Comparison of ENCODE assay signal across 14 cellular contexts in the genomic region with DNA sequence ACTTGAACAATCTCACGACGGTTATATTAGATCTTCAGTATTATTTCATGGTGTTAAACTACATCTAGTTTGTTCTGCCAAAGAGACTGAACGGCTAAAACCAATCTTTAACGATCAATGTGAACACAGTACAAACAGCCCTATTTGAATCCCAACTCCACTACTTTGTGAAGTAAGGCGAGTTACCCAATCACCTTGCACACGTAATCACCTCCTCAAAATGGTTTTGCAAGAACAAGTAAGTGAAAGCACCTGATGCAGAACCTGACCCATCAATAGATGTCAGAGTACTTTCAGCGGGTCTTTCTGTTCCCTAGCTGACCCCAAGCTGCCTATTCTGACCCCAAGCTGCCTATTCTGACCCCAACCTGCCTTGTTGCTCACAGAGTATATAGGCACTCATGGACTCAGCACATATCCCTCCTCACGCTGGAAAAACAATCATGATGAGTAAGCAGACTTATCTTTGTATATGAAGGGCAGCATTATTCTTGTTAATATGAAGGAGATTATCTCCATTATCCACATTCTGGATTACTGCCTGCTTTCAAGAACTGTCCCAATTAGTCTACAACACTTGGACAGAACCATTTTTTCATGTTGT. TPM values are rescaled to one million over a fixed set of nuclear protein-coding genes. Genes with fewer than 3 reads are reported as not detected.
DNase-seq lines count a peak whose midpoint lies in the region; ATAC-seq, FAIRE-seq and TF ChIP-seq lines count a peak whose summit lies in the region.
"Had no signal": no experiment of that assay in that cellular context is flagged by ENCODE, and none has a peak within 500 bp of the region (broad histone marks: within the 10 kb centered on the region; RNA-seq: fewer than 3 reads in every experiment).

No MANE protein-coding gene starts in this region.

- CTCF ChIA-PET in GM12878 (lab: Yijun Ruan, JAX), result interaction anchor here (0.9 to 2.9 kb wide), 8 partner anchors 10 to 205 kb away, joined by 3 to 13 read pairs (median 4); no protein-coding TSS in a partner anchor

- H3K27me3 ChIP-seq in GM12878 (replicated peaks in 1 of 2; ENCODE audit: control insufficient read depth in 2 of 2, insufficient read depth in 2 of 2, low read length in 1 of 2) (no peaks in the 10 kb centered on the region), right lobe of liver (no peaks in the 10 kb centered on the region), thyroid gland (no peaks in the 10 kb centered on the region), suprapubic skin (no peaks in the 10 kb centered on the region)
- H3K27me3 ChIP-seq: gastroesophageal sphincter had no signal

- peaks cover 81% of the 10 kb centered on the region for H3K79me2 ChIP-seq in GM12878 (ENCODE audit: control insufficient read depth, insufficient read depth, low read length)

- no peaks in the 10 kb centered on the region; the same call in 2 of the 3 replicates for H3K9me3 ChIP-seq in GM12878 (replicated peaks; ENCODE audit: control insufficient read depth, insufficient read depth, low read length)
- no peaks in the 10 kb centered on the region for H3K9me3 ChIP-seq in right lobe of liver
- no peaks in the 10 kb centered on the region for H3K9me3 ChIP-seq in thyroid gland
- no peaks in the 10 kb centered on the region for H3K9me3 ChIP-seq in suprapubic skin
- H3K9me3 ChIP-seq: gastroesophageal sphincter had no signal

- no peak for ATAC-seq in natural killer cell
- no peak for ATAC-seq in natural killer cell treated with Interleukin-12 subunit alpha and Interleukin-12 subunit beta and Interleukin-15 and Interleukin-18, amount 100 ng/mL, for 72 hours
- no peak for ATAC-seq in GM12878
- peak; percentile 45 to 64 (median 48) for ATAC-seq in right lobe of liver
- ATAC-seq in GM19455 (IDR thresholded peaks at IDR 0.05; ENCODE audit: unreplicated experiment), result no peak
- ATAC-seq: gastroesophageal sphincter; lower lobe of right lung; naive thymus-derived CD8-positive, alpha-beta T cell had no signal

- peaks cover 66% of the 10 kb centered on the region in 2 donors for H3K4me1 Mint-ChIP-seq in natural killer cell
- peaks cover 43 to 70% of the 10 kb centered on the region in 2 donors for H3K4me1 Mint-ChIP-seq in natural killer cell treated with Interleukin-12 subunit alpha and Interleukin-12 subunit beta and Interleukin-15 and Interleukin-18, amount 100 ng/mL, for 72 hours (ENCODE audit: low read depth in 2 of 2)

- H3K4me3 Mint-ChIP-seq in natural killer cell, result no peak overlapping the region
- no peak overlapping the region for H3K4me3 Mint-ChIP-seq in natural killer cell treated with Interleukin-12 subunit alpha and Interleukin-12 subunit beta and Interleukin-15 and Interleukin-18, amount 100 ng/mL, for 72 hours

- H3K9me3 Mint-ChIP-seq in natural killer cell, result no peaks in the 10 kb centered on the region
- no peaks in the 10 kb centered on the region for H3K9me3 Mint-ChIP-seq in natural killer cell treated with Interleukin-12 subunit alpha and Interleukin-12 subunit beta and Interleukin-15 and Interleukin-18, amount 100 ng/mL, for 72 hours
- H3K9me3 Mint-ChIP-seq: activated T-helper 2 cell treated with anti-CD3 and anti-CD28 coated beads, Interferon-gamma antibody, Interleukin-2, Interleukin-4, amounts not matched to agents 10 μg/mL and 5 μg/mL and 100 μg/mL, durations not matched to agents 14 hours and 24 hours and 36 hours had no signal

- no peak for TF ChIP-seq RAD21 in GM12878 (IDR thresholded peaks at IDR 0.05; ENCODE audit: insufficient read depth, low read depth, low read length)

- TF ChIP-seq CTCF in natural killer cell (IDR thresholded peaks at IDR 0.05) (no peak), GM12878 (IDR thresholded peaks at IDR 0.05 in 2 of 3, conservative IDR thresholded peaks at IDR 0.05 in 1 of 3; ENCODE audit: control insufficient read depth in 2 of 3, extremely low read depth in 1 of 3, insufficient read depth in 1 of 3, low read depth in 3 of 3, low read length in 3 of 3) (no peak), right lobe of liver (IDR thresholded peaks at IDR 0.05) (no peak), thyroid gland (IDR thresholded peaks at IDR 0.05) (no peak), suprapubic skin (IDR thresholded peaks at IDR 0.05) (no peak)

- in situ Hi-C loops in GM12878 (cut with MboI), result no loop called here

- FAIRE-seq in GM12878 (lab: Jason Lieb, UNC), result no peak

- SMC1A ChIA-PET in GM12878 (lab: Charles Lee; ENCODE audit: uncharacterized antibody, unreplicated experiment), result interaction anchor here (0.9 to 6.8 kb wide), 8 partner anchors 11 to 117 kb away, joined by 3 to 59 read pairs (median 6); partner anchors contain the start of genes DTX3L and PARP9

- H3K27ac Mint-ChIP-seq in natural killer cell, result peak overlapping the region; percentile 7 to 42
- H3K27ac Mint-ChIP-seq in natural killer cell treated with Interleukin-12 subunit alpha and Interleukin-12 subunit beta and Interleukin-15 and Interleukin-18, amount 100 ng/mL, for 72 hours, result peak overlapping the region in 1 of 2 donors; percentile 32

- no peaks in the 10 kb centered on the region for H3K36me3 ChIP-seq in GM12878 (ENCODE audit: control insufficient read depth in 2 of 2, insufficient read depth in 2 of 2, low read length in 1 of 2)
- no peaks in the 10 kb centered on the region for H3K36me3 ChIP-seq in right lobe of liver
- no peaks in the 10 kb centered on the region for H3K36me3 ChIP-seq in thyroid gland
- no peaks in the 10 kb centered on the region for H3K36me3 ChIP-seq in suprapubic skin
- H3K36me3 ChIP-seq: gastroesophageal sphincter, lower lobe of right lung had no signal

- no peak overlapping the region for H3K27ac ChIP-seq in GM12878 (ENCODE audit: control insufficient read depth, insufficient read depth)
- peak overlapping the region in 2 of 3 donors; percentile 6 to 67 for H3K27ac ChIP-seq in right lobe of liver
- no peak overlapping the region for H3K27ac ChIP-seq in thyroid gland
- H3K27ac ChIP-seq in suprapubic skin, result no peak overlapping the region
- H3K27ac ChIP-seq: lower lobe of right lung had no signal

- H3K4me2 ChIP-seq in GM12878 (ENCODE audit: control insufficient read depth, insufficient read depth), result peak overlapping the region; percentile 17

- TF ChIP-seq EP300 in GM12878 (IDR thresholded peaks at IDR 0.05; ENCODE audit: borderline replicate concordance in 1 of 2, control insufficient read depth in 1 of 2, low read depth in 2 of 2, low read length in 2 of 2) (no peak), suprapubic skin (IDR thresholded peaks at IDR 0.05) (no peak)

- 99% methylated on average over 8 of the region's 8 CpGs for WGBS in GM12878 (ENCODE audit: insufficient coverage, insufficient replicate concordance, low lambda C conversion rate, missing lambda C conversion rate)
- WGBS in right lobe of liver (ENCODE audit: insufficient coverage, low coverage, low lambda C conversion rate, missing lambda C conversion rate), result 31% methylated on average over 8 of the region's 8 CpGs
- WGBS in thyroid gland, 2 donors, result 86 to 88% methylated on average over 8 of the region's 8 CpGs
- 87% methylated on average over 8 of the region's 8 CpGs for WGBS in suprapubic skin

- no peak overlapping the region for H2AFZ ChIP-seq in GM12878 (ENCODE audit: control insufficient read depth, low read depth, low read length)

- H3K4me1 ChIP-seq in GM12878 (ENCODE audit: control insufficient read depth, insufficient read depth, low read length) (peaks cover 6% of the 10 kb centered on the region; the same call in 1 of the 2 replicates), right lobe of liver (peaks cover 0 to 49% (median 15%) of the 10 kb centered on the region in 4 donors), thyroid gland (peaks cover 8 to 23% of the 10 kb centered on the region in 2 donors), suprapubic skin (peaks cover 20% of the 10 kb centered on the region)

- no TSS peak for BruUV-seq in GM12878 (replicated peaks; lab: Mats Ljungman, UMichigan)

- H3K27me3 Mint-ChIP-seq in natural killer cell (ENCODE audit: low read depth in 2 of 2), result no peaks in the 10 kb centered on the region
- H3K27me3 Mint-ChIP-seq in natural killer cell treated with Interleukin-12 subunit alpha and Interleukin-12 subunit beta and Interleukin-15 and Interleukin-18, amount 100 ng/mL, for 72 hours, result no peaks in the 10 kb centered on the region
- H3K27me3 Mint-ChIP-seq: naive thymus-derived CD8-positive, alpha-beta T cell had no signal

- intact Hi-C loops in natural killer cell (cut with micrococcal nuclease) (loop anchor here (10.0 kb wide), 1 partner anchor 126 kb away; the partner anchor contains the start of genes FAM162A and MIX23), GM12878 (cut with micrococcal nuclease; ENCODE audit: unreplicated experiment) (no loop called here), right lobe of liver (cut with DNase I) (no loop called here), thyroid gland (cut with DNase I) (no loop called here)

- H3K9ac ChIP-seq in GM12878 (ENCODE audit: control insufficient read depth, insufficient read depth, low read length), result no peak overlapping the region

- no peak for TF ChIP-seq POLR2A in GM12878 (IDR thresholded peaks at IDR 0.05; ENCODE audit: low read depth, low read length)
- no peak for TF ChIP-seq POLR2A in right lobe of liver (IDR thresholded peaks at IDR 0.05)
- no peak for TF ChIP-seq POLR2A in thyroid gland (IDR thresholded peaks at IDR 0.05)
- no peak for TF ChIP-seq POLR2A in suprapubic skin (IDR thresholded peaks at IDR 0.05)

- RAD21 ChIA-PET in GM12878 (lab: Charles Lee; ENCODE audit: unreplicated experiment), result interaction anchor here (1.0 to 1.5 kb wide), 2 partner anchors 11 to 168 kb away, joined by 3 read pairs; no protein-coding TSS in a partner anchor

- POLR2A ChIA-PET in GM12878 (lab: Charles Lee), result interaction anchor here (0.8 to 0.9 kb wide), 2 partner anchors 10 to 127 kb away, joined by 3 read pairs; partner anchors contain the start of gene FAM162A

- no peak overlapping the region for H3K4me3 ChIP-seq in GM12878
- no peak overlapping the region for H3K4me3 ChIP-seq in right lobe of liver
- no peak overlapping the region for H3K4me3 ChIP-seq in thyroid gland (replicated peaks in 1 of 3)
- no peak overlapping the region for H3K4me3 ChIP-seq in suprapubic skin
- H3K4me3 ChIP-seq: gastroesophageal sphincter, lower lobe of right lung had no signal

- H4K20me1 ChIP-seq in GM12878 (ENCODE audit: control insufficient read depth, insufficient read depth), result no peaks in the 10 kb centered on the region

- no peaks in the 10 kb centered on the region for H3K36me3 Mint-ChIP-seq in natural killer cell
- no peaks in the 10 kb centered on the region for H3K36me3 Mint-ChIP-seq in natural killer cell treated with Interleukin-12 subunit alpha and Interleukin-12 subunit beta and Interleukin-15 and Interleukin-18, amount 100 ng/mL, for 72 hours

- DNase-seq in natural killer cell (no peak), GM12878 (ENCODE audit: low read depth, low spot score) (no peak), right lobe of liver (peak in 1 of 3 donors; percentile 73), SHP77 (lab: John Stamatoyannopoulos, UW) (no peak), thyroid gland (no peak), suprapubic skin (ENCODE audit: low spot score in 2 of 2) (no peak)
- DNase-seq in natural killer cell treated with Interleukin-12 subunit alpha and Interleukin-12 subunit beta and Interleukin-15 and Interleukin-18, amount 100 ng/mL, for 72 hours (ENCODE audit: low spot score), result no peak
- DNase-seq: lower lobe of right lung; naive thymus-derived CD8-positive, alpha-beta T cell; NCI-H1048; NK-92 treated with Interleukin-12 subunit alpha and Interleukin-12 subunit beta, amount 100 ng/mL, for 24 hours had no signal

RNA-seq across cellular contexts. Expression of gene KPNA1, which starts 3.8 kb away (rescaled TPM):
- total RNA-seq in natural killer cell, result 10 to 100 TPM; 62.3 to 67.1 (median 63.1) TPM
- 10 to 100 TPM; 55.9 to 64.7 TPM for total RNA-seq in natural killer cell treated with Interleukin-12 subunit alpha and Interleukin-12 subunit beta and Interleukin-15 and Interleukin-18, amount 100 ng/mL, for 72 hours
- total RNA-seq in GM12878 (2013; cell fraction: nucleolus; rRNA removed), result 80.9 and 90.7 TPM in 2 replicates
- total RNA-seq in GM12878 (2014; rRNA removed), result 16.1 and 18.6 TPM in 2 replicates
- 29.7 and 29.9 TPM in 2 replicates for total RNA-seq in GM12878 (2014; rRNA removed; fragmentation: Illumina TruSeq; extraction: Trizol)
- 52.7 and 52.8 TPM in 2 replicates for total RNA-seq in GM12878 (2021)
- polyA plus RNA-seq in GM12878 (2011; ENCODE audit: low read depth), result 9.4 TPM
- 45.6 and 56.3 TPM in 2 replicates for polyA plus RNA-seq in GM12878 (2011; rRNA removed)
- polyA plus RNA-seq in GM12878 (2011; cell fraction: cytosol; rRNA removed), result 36.5 and 46.7 TPM in 2 replicates
- polyA plus RNA-seq in GM12878 (2011; cell fraction: nucleus; rRNA removed), result 36.3 and 44.2 TPM in 2 replicates
- polyA plus RNA-seq in GM12878 (2012), result 13.7 and 19.9 TPM in 2 replicates
- polyA plus RNA-seq in GM12878 (2014; fragmentation: Illumina TruSeq; extraction: Trizol), result 50.9 and 54.9 TPM in 2 replicates
- polyA plus RNA-seq in GM12878 (2014; fragmentation: Nextera tagmentation; extraction: Ambion mirVana), result 1 to 10 TPM; 8.5 to 8.8 TPM
- polyA plus RNA-seq in GM12878 (2014; rRNA removed), result 33.4 and 37.6 TPM in 2 replicates
- 10 to 100 TPM; 44.4 to 46.8 TPM for polyA plus RNA-seq in GM12878 (2016; fragmentation: Nextera tagmentation; extraction: Ambion mirVana)
- polyA minus RNA-seq in GM12878 (2011; rRNA and poly(A)+ RNA removed), result 43.9 and 44.5 TPM in 2 replicates
- 16.0 and 19.0 TPM in 2 replicates for polyA minus RNA-seq in GM12878 (2011; cell fraction: cytosol; rRNA and poly(A)+ RNA removed)
- 12.7 and 24.3 TPM in 2 replicates for polyA minus RNA-seq in GM12878 (2011; cell fraction: nucleus; rRNA and poly(A)+ RNA removed)
- total RNA-seq in right lobe of liver, result 10 to 100 TPM; 33.7 to 61.3 (median 51.2) TPM
- 10 to 100 TPM; 33.8 to 61.8 (median 40.9) TPM for total RNA-seq in thyroid gland
- total RNA-seq in suprapubic skin, result 10 to 100 TPM; 25.0 to 49.5 (median 37.0) TPM

RNA-seq across cellular contexts. Expression of gene PARP9, which starts 53.1 kb away (rescaled TPM):
- total RNA-seq in natural killer cell (10 to 100 TPM; 23.8 to 41.1 (median 38.5) TPM), GM12878 (2014; rRNA removed) (41.3 and 54.2 TPM in 2 replicates), GM12878 (2014; rRNA removed; fragmentation: Illumina TruSeq; extraction: Trizol) (58.9 and 61.8 TPM in 2 replicates), GM12878 (2021) (46.2 and 49.6 TPM in 2 replicates), right lobe of liver (10 to 100 TPM; 35.5 to 64.7 (median 42.5) TPM), thyroid gland (10 to 100 TPM; 22.9 to 34.0 (median 31.5) TPM), suprapubic skin (10 to 100 TPM in 3 of 4 donors, 1 to 10 TPM in 1; 8.3 to 13.1 (median 11.2) TPM)
- 10 to 100 TPM; 45.5 to 61.7 TPM for total RNA-seq in natural killer cell treated with Interleukin-12 subunit alpha and Interleukin-12 subunit beta and Interleukin-15 and Interleukin-18, amount 100 ng/mL, for 72 hours
- total RNA-seq in GM12878 (2013; cell fraction: nucleolus; rRNA removed), result 53.6 and 54.2 TPM in 2 replicates
- 12.1 TPM for polyA plus RNA-seq in GM12878 (2011; ENCODE audit: low read depth)
- polyA plus RNA-seq in GM12878 (2011; rRNA removed) (122 and 154 TPM in 2 replicates), GM12878 (2014; fragmentation: Illumina TruSeq; extraction: Trizol) (69.4 and 91.3 TPM in 2 replicates), GM12878 (2014; fragmentation: Nextera tagmentation; extraction: Ambion mirVana) (10 to 100 TPM; 34.0 to 40.4 TPM), GM12878 (2014; rRNA removed) (44.8 and 56.6 TPM in 2 replicates), GM12878 (2016; fragmentation: Nextera tagmentation; extraction: Ambion mirVana) (10 to 100 TPM; 40.7 to 46.0 TPM)
- 59.0 and 65.8 TPM in 2 replicates for polyA plus RNA-seq in GM12878 (2011; cell fraction: cytosol; rRNA removed)
- polyA plus RNA-seq in GM12878 (2011; cell fraction: nucleus; rRNA removed), result 72.6 and 102 TPM in 2 replicates
- 12.8 and 16.9 TPM in 2 replicates for polyA plus RNA-seq in GM12878 (2012)
- 55.6 and 64.0 TPM in 2 replicates for polyA minus RNA-seq in GM12878 (2011; rRNA and poly(A)+ RNA removed)
- 20.0 and 21.8 TPM in 2 replicates for polyA minus RNA-seq in GM12878 (2011; cell fraction: cytosol; rRNA and poly(A)+ RNA removed)
- polyA minus RNA-seq in GM12878 (2011; cell fraction: nucleus; rRNA and poly(A)+ RNA removed), result 17.0 and 20.1 TPM in 2 replicates

RNA-seq across cellular contexts. Expression of gene DTX3L, which starts 53.2 kb away (rescaled TPM):
- total RNA-seq in natural killer cell (10 to 100 TPM; 40.8 to 61.0 (median 51.8) TPM), GM12878 (2014; rRNA removed) (28.6 and 34.6 TPM in 2 replicates), GM12878 (2014; rRNA removed; fragmentation: Illumina TruSeq; extraction: Trizol) (40.1 and 42.9 TPM in 2 replicates), GM12878 (2021) (41.4 and 46.3 TPM in 2 replicates), right lobe of liver (10 to 100 TPM; 31.3 to 63.7 (median 38.4) TPM), thyroid gland (10 to 100 TPM; 21.1 to 32.1 (median 26.5) TPM), suprapubic skin (10 to 100 TPM in 3 of 4 donors, 1 to 10 TPM in 1; 7.6 to 15.3 (median 12.7) TPM)
- 100 to 1,000 TPM in 1 of 2 donors, 10 to 100 TPM in 1; 56.4 to 110 TPM for total RNA-seq in natural killer cell treated with Interleukin-12 subunit alpha and Interleukin-12 subunit beta and Interleukin-15 and Interleukin-18, amount 100 ng/mL, for 72 hours
- total RNA-seq in GM12878 (2013; cell fraction: nucleolus; rRNA removed), result 22.4 and 23.6 TPM in 2 replicates
- polyA plus RNA-seq in GM12878 (2011; ENCODE audit: low read depth), result 6.8 TPM
- polyA plus RNA-seq in GM12878 (2011; rRNA removed) (15.6 and 17.0 TPM in 2 replicates), GM12878 (2014; fragmentation: Illumina TruSeq; extraction: Trizol) (37.9 and 45.4 TPM in 2 replicates), GM12878 (2014; fragmentation: Nextera tagmentation; extraction: Ambion mirVana) (10 to 100 TPM in 1 of 2 experiments, 1 to 10 TPM in 1; 9.9 to 14.6 TPM), GM12878 (2014; rRNA removed) (19.5 and 21.8 TPM in 2 replicates), GM12878 (2016; fragmentation: Nextera tagmentation; extraction: Ambion mirVana) (10 to 100 TPM; 20.0 to 21.5 TPM)
- polyA plus RNA-seq in GM12878 (2011; cell fraction: cytosol; rRNA removed), result 12.0 and 18.1 TPM in 2 replicates
- 5.0 and 7.7 TPM in 2 replicates for polyA plus RNA-seq in GM12878 (2011; cell fraction: nucleus; rRNA removed)
- polyA plus RNA-seq in GM12878 (2012), result 7.7 and 9.5 TPM in 2 replicates
- polyA minus RNA-seq in GM12878 (2011; rRNA and poly(A)+ RNA removed), result 18.9 and 21.1 TPM in 2 replicates
- 15.1 and 16.9 TPM in 2 replicates for polyA minus RNA-seq in GM12878 (2011; cell fraction: cytosol; rRNA and poly(A)+ RNA removed)
- 3.9 and 6.3 TPM in 2 replicates for polyA minus RNA-seq in GM12878 (2011; cell fraction: nucleus; rRNA and poly(A)+ RNA removed)

Comparison
In these comparisons a context has a peak if more than half of its experiments do, and no peak if none do; other contexts are left out.
1. ATAC-seq: peak in right lobe of liver (4 of 4); none in natural killer cell (0 of 3), natural killer cell treated with Interleukin-12 subunit alpha and Interleukin-12 subunit beta and Interleukin-15 and Interleukin-18, amount 100 ng/mL, for 72 hours (0 of 2), GM12878 (single experiment) and GM19455 (single experiment).
2. H3K27ac ChIP-seq: peak in right lobe of liver (2 of 3); none in GM12878 (single experiment), thyroid gland (0 of 3) and suprapubic skin (single experiment).